24 cellular contexts compared by ENCODE assay signal in the genomic region with DNA sequence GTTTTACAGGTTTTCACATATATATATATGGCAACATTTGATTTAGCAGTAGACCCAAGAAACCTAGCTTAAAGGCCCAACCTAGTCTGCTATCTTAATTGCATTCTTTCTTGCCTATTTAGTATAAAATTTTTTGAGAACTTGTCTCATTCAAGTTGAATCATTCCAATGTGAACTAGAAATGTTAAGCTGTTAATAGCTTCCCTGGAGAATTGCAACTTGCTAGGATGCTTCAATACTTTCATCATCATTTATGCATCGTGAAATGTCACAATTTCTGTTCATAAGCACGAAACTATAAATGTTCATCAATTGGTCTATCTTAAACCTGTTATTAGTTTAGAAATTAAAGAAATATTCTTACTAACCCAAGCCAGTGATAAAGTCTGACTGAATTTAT.
"Had no signal": no experiment of that assay in that cellular context is flagged by ENCODE, and none has a peak within 500 bp of the region (broad histone marks: within the 10 kb centered on the region; RNA-seq: fewer than 3 reads in every experiment).

No MANE protein-coding gene starts in this region.

- H3K9me3 ChIP-seq: heart left ventricle, neutrophil, pancreas, psoas muscle, thyroid gland had no signal

- H3K36me3 ChIP-seq: brain microvascular endothelial cell, heart left ventricle, neutrophil, pancreas, thyroid gland had no signal

- ATAC-seq: activated naive CD8-positive, alpha-beta T cell treated with anti-CD3 and anti-CD28 coated beads, Interleukin-2, amount 50 U/mL, for 24 hours; activated T-cell treated with anti-CD3 and anti-CD28 coated beads, Interleukin-2, amount 50 U/mL, for 72 hours; heart left ventricle; left ventricle myocardium superior; pancreas; psoas muscle; right cardiac atrium; stimulated activated naive CD8-positive, alpha-beta T cell treated with anti-CD3 and anti-CD28 coated beads, Interleukin-15, Interleukin-2, amounts not matched to agents 100 U/mL and 50 U/mL, for 24 hours had no signal

- DNase-seq: activated CD4-positive, alpha-beta T cell treated with anti-CD3 and anti-CD28 coated beads for 4 hours; activated CD4-positive, alpha-beta T cell treated with anti-CD3 and anti-CD28 coated beads, Interleukin-2, amount 50 U/mL, for 48 hours; activated CD4-positive, CD25-positive, alpha-beta regulatory T cell; activated effector memory CD4-positive, alpha-beta T cell treated with anti-CD3 and anti-CD28 coated beads, Interleukin-2, amount 50 U/mL, for 16 hours; activated naive CD4-positive, alpha-beta T cell treated with anti-CD3 and anti-CD28 coated beads, Interleukin-2, amount 10 ng/mL, durations not matched to agents 7 days and 5 days; activated naive CD8-positive, alpha-beta T cell treated with anti-CD3 and anti-CD28 coated beads, Interleukin-2, amount 50 U/mL, for 24 hours; activated T-cell treated with anti-CD3 and anti-CD28 coated beads, Interleukin-2, amount 50 U/mL, for 72 hours; anterior cingulate cortex; brain microvascular endothelial cell; central memory CD4-positive, alpha-beta T cell; dermis blood vessel endothelial cell; effector memory CD4-positive, alpha-beta T cell; heart left ventricle; left ventricle myocardium superior; pancreas; psoas muscle; right cardiac atrium; stimulated activated CD4-positive, alpha-beta T cell treated with anti-CD3 and anti-CD28 coated beads, Interleukin-12 subunit alpha, Interleukin-12 subunit beta, amount 100 ng/mL, for 4 hours; stimulated activated CD4-positive, alpha-beta T cell treated with anti-CD3 and anti-CD28 coated beads, Interleukin-4, amount 100 ng/mL, for 4 hours; stimulated activated naive CD8-positive, alpha-beta T cell treated with anti-CD3 and anti-CD28 coated beads, Interleukin-15, Interleukin-2, amounts not matched to agents 100 U/mL and 50 U/mL, for 24 hours; substantia nigra; thyroid gland had no signal

- H3K27me3 ChIP-seq: brain microvascular endothelial cell, heart left ventricle, neutrophil, pancreas, thyroid gland had no signal

- H3K4me3 ChIP-seq: heart left ventricle, pancreas, psoas muscle, thyroid gland had no signal

- FAIRE-seq: islet of Langerhans, pancreas had no signal

- H3K27ac ChIP-seq: brain microvascular endothelial cell, neutrophil, pancreas, psoas muscle, thyroid gland had no signal
